In genomic region chr1:118881751-118882150, GRCh38 we compare ENCODE assay signal across 28 cellular contexts.
"Had no signal": no experiment of that assay in that cellular context is flagged by ENCODE, and none has a peak within 500 bp of the region (broad histone marks: within the 10 kb centered on the region; RNA-seq: fewer than 3 reads in every experiment).

No MANE protein-coding gene starts in this region.

- ATAC-seq: left lobe of liver; naive thymus-derived CD4-positive, alpha-beta T cell; right cardiac atrium; stimulated activated naive CD8-positive, alpha-beta T cell treated with anti-CD3 and anti-CD28 coated beads, Interleukin-15, amount 100 ng/mL, for 72 hours had no signal

- H3K4me2 ChIP-seq: neural progenitor cell had no signal

- H3K4me1 Mint-ChIP-seq: immature natural killer cell; memory B cell; naive thymus-derived CD4-positive, alpha-beta T cell; nephron; neural progenitor cell; stimulated activated naive CD8-positive, alpha-beta T cell treated with anti-CD3 and anti-CD28 coated beads, Interleukin-15, amount 100 ng/mL, for 72 hours had no signal

- H2AFZ ChIP-seq: neural progenitor cell, parathyroid adenoma had no signal

- H3K4me3 Mint-ChIP-seq: immature natural killer cell; memory B cell; naive thymus-derived CD4-positive, alpha-beta T cell; nephron; neural progenitor cell; stimulated activated naive CD8-positive, alpha-beta T cell treated with anti-CD3 and anti-CD28 coated beads, Interleukin-15, amount 100 ng/mL, for 72 hours had no signal

- H3K27ac Mint-ChIP-seq: immature natural killer cell; memory B cell; naive thymus-derived CD4-positive, alpha-beta T cell; nephron; neural progenitor cell; progenitor cell of endocrine pancreas; stimulated activated naive CD8-positive, alpha-beta T cell treated with anti-CD3 and anti-CD28 coated beads, Interleukin-15, amount 100 ng/mL, for 72 hours had no signal

- H3K9ac ChIP-seq: neural progenitor cell, parathyroid adenoma had no signal

- H3K79me2 ChIP-seq: parathyroid adenoma had no signal

- H3K4me1 ChIP-seq: esophagus squamous epithelium, parathyroid adenoma, sigmoid colon, spleen, thyroid gland, vagina had no signal

- H3K9me3 ChIP-seq: esophagus squamous epithelium, sigmoid colon, thyroid gland, vagina had no signal

- H3K27ac ChIP-seq: coronary artery, esophagus squamous epithelium, neural progenitor cell, parathyroid adenoma, sigmoid colon, skin epidermis, spleen, thyroid gland, vagina had no signal

- H3K36me3 Mint-ChIP-seq: immature natural killer cell; naive thymus-derived CD4-positive, alpha-beta T cell; neural progenitor cell had no signal

- H3K9me3 Mint-ChIP-seq: nephron, neural progenitor cell had no signal

- DNase-seq: dermis blood vessel endothelial cell; effector memory CD4-positive, alpha-beta T cell; erythroblast; esophagus squamous epithelium; foreskin melanocyte; hypothalamus; immature natural killer cell; islet precursor cell; kidney glomerular epithelial cell; naive thymus-derived CD4-positive, alpha-beta T cell; right cardiac atrium; sigmoid colon; spleen; stimulated activated CD4-positive, alpha-beta T cell treated with anti-CD3 and anti-CD28 coated beads, Interleukin-2, amount 100 ng/mL, for 48 hours; stimulated activated naive CD4-positive, alpha-beta T cell; stimulated activated naive CD8-positive, alpha-beta T cell treated with anti-CD3 and anti-CD28 coated beads, Interleukin-15, amount 100 ng/mL, for 72 hours; thyroid gland; trophoblast cell had no signal

- H3K27me3 ChIP-seq: neural progenitor cell, sigmoid colon, spleen, thyroid gland, vagina had no signal

- H3K4me3 ChIP-seq: coronary artery, esophagus squamous epithelium, lung, neural progenitor cell, sigmoid colon, skin epidermis, spleen, thyroid gland, vagina had no signal

- H3K36me3 ChIP-seq: esophagus squamous epithelium, neural progenitor cell, sigmoid colon, spleen, thyroid gland, vagina had no signal
